ENCODE assay signal across 1 cellular context in genomic region chr21:33572350-33572749, GRCh38.
A peak's percentile ranks its signal among the peaks of the same experiment; 100 is the strongest.
TF ChIP-seq lines count a peak whose summit lies in the region.

No MANE protein-coding gene starts in this region.

TF ChIP-seq in liver, 16 proteins besides CTCF, POLR2A, EP300 and RAD21 (continued from another document):
- peak; percentile 39 for TF ChIP-seq ZBTB33 (IDR thresholded peaks at IDR 0.05)
- TF ChIP-seq ATF3 (IDR thresholded peaks at IDR 0.05) = peak; percentile 50
- peak; percentile 33 to 79 for TF ChIP-seq JUND (IDR thresholded peaks at IDR 0.05)
- peak; percentile 31 for TF ChIP-seq HNF4G (IDR thresholded peaks at IDR 0.05)
- peak in 1 of 2 donors; percentile 46 for TF ChIP-seq GABPA (IDR thresholded peaks at IDR 0.05 in 1 of 2, conservative IDR thresholded peaks at IDR 0.05 in 1 of 2)
- peak; percentile 88 to 89 for TF ChIP-seq RXRA (IDR thresholded peaks at IDR 0.05)
- peak; percentile 35 for TF ChIP-seq FOXA2 (IDR thresholded peaks at IDR 0.05)
- no peak for TF ChIP-seq YY1 (IDR thresholded peaks at IDR 0.05)
- peak; percentile 71 to 83 for TF ChIP-seq EGR1 (IDR thresholded peaks at IDR 0.05; ENCODE audit: low read depth in 2 of 2)
- peak; percentile 79 for TF ChIP-seq SP1 (IDR thresholded peaks at IDR 0.05)
- TF ChIP-seq NR2F2 (IDR thresholded peaks at IDR 0.05) = peak; percentile 76
- peak; percentile 29 for TF ChIP-seq REST (IDR thresholded peaks at IDR 0.05)
- TF ChIP-seq MAX (IDR thresholded peaks at IDR 0.05) = peak; percentile 33
- no peak for TF ChIP-seq FOXA1 (IDR thresholded peaks at IDR 0.05)
